Comparison of ENCODE assay signal across 9 cellular contexts in the genomic region with DNA sequence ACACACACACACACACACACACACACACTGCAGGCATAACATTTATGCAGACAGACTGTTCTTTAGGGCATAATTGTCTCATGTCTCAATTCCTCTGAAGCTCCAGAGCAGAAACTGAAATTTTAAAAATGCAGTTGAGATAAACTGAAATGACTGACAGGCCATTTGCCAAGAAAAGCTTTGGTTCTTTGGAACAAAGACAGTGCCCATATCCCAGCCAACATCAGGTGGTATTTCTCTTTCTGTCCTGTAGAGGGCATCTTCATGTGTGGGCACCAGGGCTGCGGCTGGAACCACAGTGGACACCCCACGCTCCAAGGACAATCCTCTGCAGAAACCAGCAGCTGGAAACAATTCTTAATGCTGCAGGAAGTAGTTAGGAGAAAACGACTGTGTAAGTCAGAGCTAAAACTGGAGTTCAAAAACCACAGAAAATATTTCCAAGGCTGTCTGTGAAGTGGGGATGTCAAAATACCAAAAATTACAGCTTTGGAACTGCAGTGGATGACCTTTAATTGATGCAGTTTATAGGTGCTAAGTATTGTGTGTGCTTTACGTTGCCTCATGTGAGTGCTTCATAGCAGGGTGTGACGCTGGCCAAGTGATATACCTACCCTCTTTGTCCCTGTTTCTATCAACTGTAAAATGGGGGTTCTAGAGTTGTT. TPM values are rescaled to one million over a fixed set of nuclear protein-coding genes. Genes with fewer than 3 reads are reported as not detected.
DNase-seq lines count a peak whose midpoint lies in the region; ATAC-seq and TF ChIP-seq lines count a peak whose summit lies in the region.
"Had no signal": no experiment of that assay in that cellular context is flagged by ENCODE, and none has a peak within 500 bp of the region (broad histone marks: within the 10 kb centered on the region; RNA-seq: fewer than 3 reads in every experiment).

No MANE protein-coding gene starts in this region.

- WGBS in heart left ventricle, 4 donors = 66 to 73% (median 70%) methylated on average over 5 of the region's 5 CpGs

- intact Hi-C loops in heart left ventricle (cut with DNase I) (loop anchor here in 7 of 10 donors (5.0 to 10.0 kb wide), 7 partner anchors 40 to 238 kb away; a partner anchor contains a TSS), Right ventricle myocardium superior (cut with DNase I) (no loop called here)

- no peak for ATAC-seq in heart left ventricle
- ATAC-seq in Right ventricle myocardium superior (ENCODE audit: poor library complexity) = no peak
- no peak for ATAC-seq in HG02970 (IDR thresholded peaks at IDR 0.05; ENCODE audit: low FRiP score, unreplicated experiment)
- no peak for ATAC-seq in HG03571 (IDR thresholded peaks at IDR 0.05; ENCODE audit: unreplicated experiment)
- ATAC-seq: activated T-cell treated with anti-CD3 and anti-CD28 coated beads, Interleukin-2, amount 50 U/mL, for 72 hours had no signal

- H3K9me3 ChIP-seq in heart left ventricle = peaks cover 0 to 79% (median 9%) of the 10 kb centered on the region in 12 donors

- peak; percentile 27 to 62 (median 45) for TF ChIP-seq CTCF in heart left ventricle (IDR thresholded peaks at IDR 0.05)
- TF ChIP-seq CTCF in brain microvascular endothelial cell (IDR thresholded peaks at IDR 0.05; ENCODE audit: low read depth, low read length, missing control alignments) = peak; percentile 52
- no peak for TF ChIP-seq CTCF in coronary artery (IDR thresholded peaks at IDR 0.05)

- H3K4me3 ChIP-seq in heart left ventricle = no peak overlapping the region
- H3K4me3 ChIP-seq in brain microvascular endothelial cell (ENCODE audit: low read depth, low read length) = no peak overlapping the region
- no peak overlapping the region for H3K4me3 ChIP-seq in coronary artery

- in situ Hi-C loops in brain microvascular endothelial cell (cut with HindIII; ENCODE audit: low pct_ligation_motif_present, low sequenced_read_pairs) = no loop called here

- peak overlapping the region in 1 of 12 donors; percentile 1 for H3K27ac ChIP-seq in heart left ventricle
- no peak overlapping the region for H3K27ac ChIP-seq in brain microvascular endothelial cell
- H3K27ac ChIP-seq in coronary artery = no peak overlapping the region

- peaks cover 0 to 27% (median 9%) of the 10 kb centered on the region in 12 donors for H3K4me1 ChIP-seq in heart left ventricle

- H3K36me3 ChIP-seq in heart left ventricle (peaks cover 0 to 29% (median 10%) of the 10 kb centered on the region in 9 donors), brain microvascular endothelial cell (replicated peaks) (no peaks in the 10 kb centered on the region)

- peak in 1 of 5 donors; percentile 40 for DNase-seq in heart left ventricle
- DNase-seq in Right ventricle myocardium superior = no peak
- peak; percentile 4 for DNase-seq in NCI-H2196 treated with DMSO at 0.1 percent for 48 hours (lab: John Stamatoyannopoulos, UW; ENCODE audit: unreplicated experiment)
- DNase-seq in brain microvascular endothelial cell = peak; percentile 20
- peak; percentile 55 for DNase-seq in myocyte (ENCODE audit: low read depth)
- no peak for DNase-seq in coronary artery (ENCODE audit: low spot score)

- TF ChIP-seq POLR2A in heart left ventricle (IDR thresholded peaks at IDR 0.05) = no peak

- H3K27me3 ChIP-seq in heart left ventricle = no peaks in the 10 kb centered on the region
- H3K27me3 ChIP-seq in brain microvascular endothelial cell (replicated peaks) = no peaks in the 10 kb centered on the region

RNA-seq across cellular contexts. Expression of a gene that starts 10.6 kb away (rescaled TPM):
- total RNA-seq in heart left ventricle = 1 to 10 TPM in 4 of 9 donors, under 1 TPM in 5; 0.39 to 4.3 (median 0.91) TPM
- polyA plus RNA-seq in heart left ventricle = under 1 TPM; 0.23 to 0.33 TPM
- total RNA-seq in Right ventricle myocardium superior = 0.78 TPM
- total RNA-seq in myocyte = 0.37 and 0.99 TPM in 2 replicates
- polyA plus RNA-seq in myocyte (2012) = 0.11 TPM

RNA-seq across cellular contexts. Expression of a gene that starts 16.3 kb away (rescaled TPM):
- total RNA-seq in heart left ventricle (10 to 100 TPM in 4 of 9 donors, 1 to 10 TPM in 5; 6.4 to 18.7 (median 9.6) TPM), Right ventricle myocardium superior (7.9 TPM), myocyte (36.2 and 48.2 TPM in 2 replicates)
- 10 to 100 TPM in 1 of 2 donors, 1 to 10 TPM in 1; 5.3 to 16.6 TPM for polyA plus RNA-seq in heart left ventricle
- polyA plus RNA-seq in myocyte (2012) = 21.9 TPM

RNA-seq across cellular contexts. Expression of a gene that starts 32.0 kb away (rescaled TPM):
- 1 to 10 TPM; 4.8 to 8.7 (median 6.5) TPM for total RNA-seq in heart left ventricle
- polyA plus RNA-seq in heart left ventricle = 1 to 10 TPM; 2.7 to 4.7 TPM
- total RNA-seq in Right ventricle myocardium superior = 4.1 TPM
- total RNA-seq in myocyte = 8.6 and 9.2 TPM in 2 replicates
- 4.6 TPM for polyA plus RNA-seq in myocyte (2012)

RNA-seq across cellular contexts. Expression of a gene that starts 38.2 kb away (rescaled TPM):
- total RNA-seq in heart left ventricle (10 to 100 TPM in 1 of 9 donors, 1 to 10 TPM in 8; 4.6 to 10.4 (median 8.2) TPM), Right ventricle myocardium superior (9.4 TPM), myocyte (4.5 and 8.4 TPM in 2 replicates)
- 1 to 10 TPM; 2.9 to 7.4 TPM for polyA plus RNA-seq in heart left ventricle
- 2.5 TPM for polyA plus RNA-seq in myocyte (2012)

RNA-seq across cellular contexts. Expression of a gene that starts 38.3 kb away (rescaled TPM):
- 10 to 100 TPM; 13.3 to 27.3 (median 18.1) TPM for total RNA-seq in heart left ventricle
- 10 to 100 TPM; 12.3 to 22.0 TPM for polyA plus RNA-seq in heart left ventricle
- total RNA-seq in Right ventricle myocardium superior = 16.8 TPM
- 19.5 and 22.3 TPM in 2 replicates for total RNA-seq in myocyte
- 15.5 TPM for polyA plus RNA-seq in myocyte (2012)

Comparison
In these comparisons a context has a peak if more than half of its experiments do, and no peak if none do; other contexts are left out.
1. DNase-seq: peak in NCI-H2196 treated with DMSO at 0.1 percent for 48 hours (single experiment), brain microvascular endothelial cell (single experiment) and myocyte (single experiment); none in Right ventricle myocardium superior (single experiment) and coronary artery (single experiment).